In the genomic region with DNA sequence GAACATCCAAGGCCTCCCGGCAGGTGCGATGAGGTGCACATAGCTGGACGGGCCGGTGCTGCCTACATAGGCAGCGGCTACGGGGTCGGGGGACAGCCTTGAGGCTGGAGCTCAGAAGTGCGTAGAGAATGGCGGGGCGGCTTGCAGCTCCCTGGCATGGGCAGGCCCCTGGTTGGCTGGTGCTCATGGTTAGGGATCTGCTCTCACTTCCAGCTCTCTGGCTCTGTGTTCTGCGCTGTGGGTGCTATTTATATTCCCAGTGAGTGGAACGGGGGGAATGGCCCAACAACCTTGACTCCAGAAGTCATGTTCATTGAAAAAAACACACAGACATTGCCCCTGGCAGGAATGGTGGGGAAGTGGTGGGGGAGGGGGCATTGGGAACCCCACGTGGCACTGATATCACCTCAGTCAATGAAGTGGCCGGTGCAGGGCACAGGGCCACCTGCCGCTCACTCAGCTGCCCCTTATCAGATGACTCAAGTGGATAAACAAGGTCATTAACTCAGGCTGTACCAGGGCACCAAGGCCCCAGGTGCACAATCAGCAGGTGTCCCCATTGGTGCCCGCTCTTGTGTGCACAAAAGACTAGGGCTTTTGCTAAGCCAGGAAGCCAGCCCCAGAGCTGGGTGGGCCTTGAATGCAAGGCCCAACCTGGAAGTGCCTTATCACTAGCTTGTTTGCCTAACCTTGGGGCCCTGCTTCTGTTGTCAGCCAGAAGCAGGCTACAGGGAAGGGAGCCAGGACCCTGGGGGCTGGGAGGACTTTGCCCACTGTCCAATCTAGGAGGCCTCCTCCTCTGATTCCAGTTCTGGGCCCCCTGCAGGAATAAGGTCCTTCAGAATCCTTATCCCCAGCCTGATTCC, we compare ENCODE assay signal across 1 cellular context.
A peak's percentile ranks its signal among the peaks of the same experiment; 100 is the strongest.
TF ChIP-seq lines count a peak whose summit lies in the region.

A gene with protein sequence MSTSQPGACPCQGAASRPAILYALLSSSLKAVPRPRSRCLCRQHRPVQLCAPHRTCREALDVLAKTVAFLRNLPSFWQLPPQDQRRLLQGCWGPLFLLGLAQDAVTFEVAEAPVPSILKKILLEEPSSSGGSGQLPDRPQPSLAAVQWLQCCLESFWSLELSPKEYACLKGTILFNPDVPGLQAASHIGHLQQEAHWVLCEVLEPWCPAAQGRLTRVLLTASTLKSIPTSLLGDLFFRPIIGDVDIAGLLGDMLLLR (minus strand): TSS at position 222 of the 866 bp plus-strand sequence. CDS start 35 bp downstream, at position 187.

TF ChIP-seq in HepG2, 621 proteins besides CTCF, POLR2A, EP300 and RAD21 (continued from another document and continues in another):
- peak; percentile 97 for TF ChIP-seq ZNF7 (CRISPR knock-in tag; IDR thresholded peaks at IDR 0.05)
- no peak for TF ChIP-seq ZNF326 (CRISPR knock-in tag; IDR thresholded peaks at IDR 0.05; ENCODE audit: borderline replicate concordance)
- TF ChIP-seq LBX2 (CRISPR knock-in tag; IDR thresholded peaks at IDR 0.05; ENCODE audit: borderline replicate concordance) = no peak
- peak; percentile 88; the same call in 1 of the 2 replicates for TF ChIP-seq ZNF235 (CRISPR knock-in tag; IDR thresholded peaks at IDR 0.05; ENCODE audit: borderline replicate concordance)
- peak; percentile 96 for TF ChIP-seq ERF (CRISPR knock-in tag; IDR thresholded peaks at IDR 0.05)
- TF ChIP-seq ZSCAN22 (CRISPR knock-in tag; IDR thresholded peaks at IDR 0.05) = 0 out of 2 replicates have a peak, but pooled peaks have one; percentile 54
- peak; percentile 77 for TF ChIP-seq ZNF407 (CRISPR knock-in tag; IDR thresholded peaks at IDR 0.05; ENCODE audit: not compliant biosample characterization)
- 0 out of 2 replicates have a peak, but pooled peaks have one; percentile 81 for TF ChIP-seq ZNF841 (CRISPR knock-in tag; IDR thresholded peaks at IDR 0.05; ENCODE audit: borderline replicate concordance)
- TF ChIP-seq ZNF318 (CRISPR knock-in tag; IDR thresholded peaks at IDR 0.05) = peak; percentile 48; the same call in 1 of the 2 replicates
- no peak for TF ChIP-seq TBP (CRISPR knock-in tag; IDR thresholded peaks at IDR 0.05)
- no peak; the same call in 1 of the 2 replicates for TF ChIP-seq PRDM15 (CRISPR knock-in tag; IDR thresholded peaks at IDR 0.05)
- TF ChIP-seq, protein P1, sequence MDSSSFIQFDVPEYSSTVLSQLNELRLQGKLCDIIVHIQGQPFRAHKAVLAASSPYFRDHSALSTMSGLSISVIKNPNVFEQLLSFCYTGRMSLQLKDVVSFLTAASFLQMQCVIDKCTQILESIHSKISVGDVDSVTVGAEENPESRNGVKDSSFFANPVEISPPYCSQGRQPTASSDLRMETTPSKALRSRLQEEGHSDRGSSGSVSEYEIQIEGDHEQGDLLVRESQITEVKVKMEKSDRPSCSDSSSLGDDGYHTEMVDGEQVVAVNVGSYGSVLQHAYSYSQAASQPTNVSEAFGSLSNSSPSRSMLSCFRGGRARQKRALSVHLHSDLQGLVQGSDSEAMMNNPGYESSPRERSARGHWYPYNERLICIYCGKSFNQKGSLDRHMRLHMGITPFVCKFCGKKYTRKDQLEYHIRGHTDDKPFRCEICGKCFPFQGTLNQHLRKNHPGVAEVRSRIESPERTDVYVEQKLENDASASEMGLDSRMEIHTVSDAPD (CRISPR knock-in tag; IDR thresholded peaks at IDR 0.05) = peak; percentile 88; the same call in 1 of the 2 replicates
- TF ChIP-seq ZNF747 (CRISPR knock-in tag; IDR thresholded peaks at IDR 0.05; ENCODE audit: borderline replicate concordance) = peak; percentile 26
- no peak for TF ChIP-seq EZH2 (conservative IDR thresholded peaks at IDR 0.05; ENCODE audit: low read depth, low read length)
- peak; percentile 44; the same call in 1 of the 2 replicates for TF ChIP-seq ETV6 (CRISPR knock-in tag; conservative IDR thresholded peaks at IDR 0.05)
- TF ChIP-seq NRL (CRISPR knock-in tag; IDR thresholded peaks at IDR 0.05; ENCODE audit: borderline replicate concordance) = peak; percentile 47; the same call in 1 of the 2 replicates
- peak; percentile 66 for TF ChIP-seq MAFF (IDR thresholded peaks at IDR 0.05; ENCODE audit: low read depth, low read length)
- TF ChIP-seq, protein P2, sequence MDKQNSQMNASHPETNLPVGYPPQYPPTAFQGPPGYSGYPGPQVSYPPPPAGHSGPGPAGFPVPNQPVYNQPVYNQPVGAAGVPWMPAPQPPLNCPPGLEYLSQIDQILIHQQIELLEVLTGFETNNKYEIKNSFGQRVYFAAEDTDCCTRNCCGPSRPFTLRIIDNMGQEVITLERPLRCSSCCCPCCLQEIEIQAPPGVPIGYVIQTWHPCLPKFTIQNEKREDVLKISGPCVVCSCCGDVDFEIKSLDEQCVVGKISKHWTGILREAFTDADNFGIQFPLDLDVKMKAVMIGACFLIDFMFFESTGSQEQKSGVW (CRISPR knock-in tag; IDR thresholded peaks at IDR 0.05; ENCODE audit: borderline replicate concordance) = peak; percentile 80; the same call in 1 of the 2 replicates
- TF ChIP-seq RAD51 (IDR thresholded peaks at IDR 0.05; ENCODE audit: borderline replicate concordance) = peak; percentile 35; the same call in 1 of the 2 replicates
- TF ChIP-seq ZNF230 (CRISPR knock-in tag; IDR thresholded peaks at IDR 0.05) = peak; percentile 95; the same call in 1 of the 2 replicates
